30 cellular contexts compared by ENCODE assay signal in genomic region chr6:65852369-65852852, GRCh38.
DNase-seq lines count a peak whose midpoint lies in the region; ATAC-seq, FAIRE-seq and TF ChIP-seq lines count a peak whose summit lies in the region.
"Had no signal": no experiment of that assay in that cellular context is flagged by ENCODE, and none has a peak within 500 bp of the region (broad histone marks: within the 10 kb centered on the region; RNA-seq: fewer than 3 reads in every experiment).

No MANE protein-coding gene starts in this region.

- H3K9me3 ChIP-seq in endothelial cell of umbilical vein (replicated peaks; ENCODE audit: control insufficient read depth, insufficient read depth, low read length) (no peaks in the 10 kb centered on the region), neural cell (ENCODE audit: low read length) (no peaks in the 10 kb centered on the region)
- H3K9me3 ChIP-seq: A549, BE2C, Caco-2 had no signal

- peak; percentile 90 for TF ChIP-seq EP300 in neural cell (conservative IDR thresholded peaks at IDR 0.05; ENCODE audit: poor library complexity, severe bottlenecking)

- TF ChIP-seq CTCF in endothelial cell of umbilical vein (IDR thresholded peaks at IDR 0.05; ENCODE audit: extremely low read depth in 1 of 2, insufficient read depth in 1 of 2, low read depth in 1 of 2, low read length in 2 of 2) (no peak), neural cell (IDR thresholded peaks at IDR 0.05; ENCODE audit: poor library complexity, severe bottlenecking) (no peak)

- H3K4me3 ChIP-seq in endothelial cell of umbilical vein (replicated peaks in 1 of 3; ENCODE audit: insufficient read depth in 1 of 3, low read depth in 1 of 3, low read length in 3 of 3) (no peak overlapping the region), neural cell (ENCODE audit: low read length) (no peak overlapping the region)
- H3K4me3 ChIP-seq: A549; BLaER1; BLaER1 treated with 17β-estradiol and CSF1 and Interleukin-3, amounts not matched to agents 10 nM and 100 nM had no signal

- H3K4me2 ChIP-seq in endothelial cell of umbilical vein (ENCODE audit: insufficient read depth, low read length) (no peak overlapping the region), neural cell (ENCODE audit: low read length) (no peak overlapping the region)
- H3K4me2 ChIP-seq: A549; BLaER1; BLaER1 treated with 17β-estradiol and CSF1 and Interleukin-3, amounts not matched to agents 10 nM and 100 nM had no signal

- FAIRE-seq in endothelial cell of umbilical vein (lab: Jason Lieb, UNC), result peak; percentile 62
- FAIRE-seq: A549, D721Med had no signal

- no peak for TF ChIP-seq POLR2A in endothelial cell of umbilical vein (IDR thresholded peaks at IDR 0.05; ENCODE audit: low read depth, low read length)

- POLR2A ChIA-PET in endothelial cell of umbilical vein (lab: Charles Lee), result no interaction called here

- no peaks in the 10 kb centered on the region for H3K9me2 ChIP-seq in neural cell (ENCODE audit: insufficient read depth, low read length)

- H4K20me1 ChIP-seq in endothelial cell of umbilical vein (replicated peaks; ENCODE audit: control insufficient read depth, extremely low read depth, insufficient read depth, low read length) (no peaks in the 10 kb centered on the region), neural cell (ENCODE audit: insufficient read depth) (no peaks in the 10 kb centered on the region)
- H4K20me1 ChIP-seq: BLaER1; BLaER1 treated with 17β-estradiol and CSF1 and Interleukin-3, amounts not matched to agents 10 nM and 100 nM had no signal

- H3F3A ChIP-seq in neural cell (ENCODE audit: insufficient read depth, low read length, poor library complexity, severe bottlenecking), result no peaks in the 10 kb centered on the region

- BruUV-seq in endothelial cell of umbilical vein (replicated peaks; lab: Mats Ljungman, UMichigan), result no TSS peak

- H3K27ac ChIP-seq in endothelial cell of umbilical vein (ENCODE audit: insufficient read depth, low read depth, low read length) (no peak overlapping the region), neural cell (ENCODE audit: low read length) (no peak overlapping the region)
- H3K27ac ChIP-seq: 22Rv1; A549; BLaER1; BLaER1 treated with 17β-estradiol and CSF1 and Interleukin-3, amounts not matched to agents 10 nM and 100 nM; C4-2B had no signal

- H3K9ac ChIP-seq in endothelial cell of umbilical vein (replicated peaks; ENCODE audit: extremely low read depth, insufficient read depth, low read length) (no peak overlapping the region), neural cell (ENCODE audit: low read length) (no peak overlapping the region)
- H3K9ac ChIP-seq: BLaER1; BLaER1 treated with 17β-estradiol and CSF1 and Interleukin-3, amounts not matched to agents 10 nM and 100 nM had no signal

- H3K27me3 ChIP-seq in endothelial cell of umbilical vein (ENCODE audit: control insufficient read depth in 2 of 2, insufficient read depth in 2 of 2, low read length in 2 of 2) (no peaks in the 10 kb centered on the region), neural cell (ENCODE audit: insufficient read depth, low read depth, low read length) (no peaks in the 10 kb centered on the region)
- H3K27me3 ChIP-seq: BE2C; BLaER1; BLaER1 treated with 17β-estradiol and CSF1 and Interleukin-3, amounts not matched to agents 10 nM and 100 nM had no signal

- H3K9me1 ChIP-seq in endothelial cell of umbilical vein (replicated peaks; ENCODE audit: control insufficient read depth, extremely low read depth, insufficient read depth, low read length), result no peaks in the 10 kb centered on the region

- intact Hi-C loops in endothelial cell of umbilical vein (cut with micrococcal nuclease), result no loop called here

- H3K79me2 ChIP-seq in endothelial cell of umbilical vein (ENCODE audit: control insufficient read depth, insufficient read depth, low read length) (no peaks in the 10 kb centered on the region), neural cell (replicated peaks; ENCODE audit: insufficient read depth, low read length) (no peaks in the 10 kb centered on the region)

- H3K36me3 ChIP-seq in endothelial cell of umbilical vein (ENCODE audit: control insufficient read depth in 2 of 2, extremely low read depth in 1 of 2, insufficient read depth in 2 of 2, low read length in 2 of 2), result no peaks in the 10 kb centered on the region
- no peaks in the 10 kb centered on the region for H3K36me3 ChIP-seq in neural cell (ENCODE audit: insufficient read depth, low read length)
- H3K36me3 ChIP-seq: BE2C; BLaER1; BLaER1 treated with 17β-estradiol and CSF1 and Interleukin-3, amounts not matched to agents 10 nM and 100 nM had no signal

- no peak for TF ChIP-seq RAD21 in neural cell (conservative IDR thresholded peaks at IDR 0.05)

- H2AFZ ChIP-seq in endothelial cell of umbilical vein (ENCODE audit: low read depth, low read length) (no peak overlapping the region), neural cell (ENCODE audit: low read depth, low read length) (no peak overlapping the region)

- ATAC-seq in stimulated activated naive CD8-positive, alpha-beta T cell treated with anti-CD3 and anti-CD28 coated beads, Interleukin-15, Interleukin-2, amounts not matched to agents 100 U/mL and 50 U/mL, for 24 hours, result no peak
- ATAC-seq: A549; CD8-positive, alpha-beta T cell had no signal

- no peak for DNase-seq in endothelial cell of umbilical vein (ENCODE audit: low read depth, low spot score)
- DNase-seq in stimulated activated naive CD8-positive, alpha-beta T cell treated with anti-CD3 and anti-CD28 coated beads, Interleukin-15, Interleukin-2, amounts not matched to agents 100 U/mL and 50 U/mL, for 24 hours, result no peak
- no peak for DNase-seq in medulla oblongata (ENCODE audit: extremely low spot score)
- DNase-seq: 8988T; ACHN; AML-193; BE2C; C1 segment of cervical spinal cord; Caco-2; Calu3; CD4-positive, alpha-beta memory T cell; CD4-positive, alpha-beta T cell; CD4-positive, CD25-positive, alpha-beta regulatory T cell; CD8-positive, alpha-beta memory T cell; CD8-positive, alpha-beta T cell; COR-L47; DMS 273 treated with DMSO at 0.1 percent for 48 hours; DMS153; DMS53; DMS79; DMS79 treated with DMSO at 0.1 percent for 48 hours; DND-41; EL had no signal

- dilution Hi-C loops in endothelial cell of umbilical vein (cut with MboI; ENCODE audit: extremely low pct_ligation_motif_present, low sequenced_read_pairs), result no loop called here

- CTCF ChIA-PET in endothelial cell of umbilical vein (lab: Charles Lee), result no interaction called here

- no peaks in the 10 kb centered on the region for H3K4me1 ChIP-seq in endothelial cell of umbilical vein (ENCODE audit: control insufficient read depth, extremely low read depth, insufficient read depth, low read length)
- H3K4me1 ChIP-seq: A549; BE2C; BLaER1; BLaER1 treated with 17β-estradiol and CSF1 and Interleukin-3, amounts not matched to agents 10 nM and 100 nM; Caco-2 had no signal

TF ChIP-seq in endothelial cell of umbilical vein, 7 proteins besides CTCF, POLR2A, EP300 and RAD21:
- TF ChIP-seq MYC (IDR thresholded peaks at IDR 0.05; ENCODE audit: low read depth, low read length), result no peak
- no peak for TF ChIP-seq EZH2 (IDR thresholded peaks at IDR 0.05; ENCODE audit: borderline replicate concordance, low read depth, low read length, severe bottlenecking)
- TF ChIP-seq GATA2 (IDR thresholded peaks at IDR 0.05; ENCODE audit: insufficient read depth, insufficient read length, low read depth, low read length), result no peak
- no peak for TF ChIP-seq FOS (IDR thresholded peaks at IDR 0.05; ENCODE audit: borderline replicate concordance, insufficient read depth, low read length)
- no peak for TF ChIP-seq JUN (IDR thresholded peaks at IDR 0.05; ENCODE audit: borderline replicate concordance, insufficient read depth, insufficient read length, low read depth)
- no peak for TF ChIP-seq POLR2AphosphoS5 (IDR thresholded peaks at IDR 0.05; ENCODE audit: insufficient read depth, low read depth, low read length)

TF ChIP-seq in neural cell, 6 proteins besides CTCF, POLR2A, EP300 and RAD21:
- TF ChIP-seq EZH2 (IDR thresholded peaks at IDR 0.05; ENCODE audit: borderline replicate concordance, insufficient read depth, low read length, poor library complexity, severe bottlenecking) (no peak), SMC3 (conservative IDR thresholded peaks at IDR 0.05; ENCODE audit: poor library complexity) (no peak), MXI1 (conservative IDR thresholded peaks at IDR 0.05; ENCODE audit: poor library complexity, severe bottlenecking) (no peak), TAF1 (IDR thresholded peaks at IDR 0.05; ENCODE audit: low read depth) (no peak), POLR2AphosphoS5 (IDR thresholded peaks at IDR 0.05) (peak; percentile 79), REST (IDR thresholded peaks at IDR 0.05; ENCODE audit: borderline replicate concordance) (peak; percentile 92)
